ENCODE assay signal across 1 cellular context in the genomic region with DNA sequence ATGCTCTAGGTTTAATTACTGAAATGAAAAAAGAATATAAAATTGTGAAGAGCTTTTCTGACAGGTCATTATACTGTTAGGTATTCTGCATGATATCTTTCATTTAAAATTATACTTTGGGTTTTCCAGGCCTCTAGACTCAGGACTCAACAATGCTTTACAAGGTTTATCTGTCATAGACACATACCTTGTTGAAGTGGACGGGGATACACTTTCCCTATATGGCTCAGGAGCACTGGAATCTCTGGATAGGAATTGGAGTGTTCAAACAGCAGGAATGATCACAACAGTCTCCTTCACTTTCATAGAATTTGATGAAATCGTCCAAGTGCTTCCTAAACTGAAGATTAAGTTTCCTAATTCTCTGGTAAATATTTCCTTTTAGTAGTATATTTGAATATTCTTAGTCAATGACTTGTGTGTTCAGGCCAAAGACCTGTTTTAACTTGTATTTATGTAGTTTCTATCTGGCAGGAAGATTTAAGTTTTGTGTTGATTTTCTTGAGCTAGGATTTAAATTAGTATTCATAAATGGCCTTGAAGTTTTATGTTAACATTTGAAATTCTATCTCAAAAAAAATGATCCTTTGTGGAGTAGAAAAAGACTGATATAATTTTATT.
TF ChIP-seq lines count a peak whose summit lies in the region.

No MANE protein-coding gene starts in this region.

TF ChIP-seq in A549, 52 proteins besides CTCF, POLR2A, EP300 and RAD21 (continued from another document):
- TF ChIP-seq HMGXB4 (CRISPR knock-in tag; IDR thresholded peaks at IDR 0.05; ENCODE audit: borderline replicate concordance) (no peak), NFE2L2 (conservative IDR thresholded peaks at IDR 0.05; ENCODE audit: low read length) (no peak), BHLHE40 (IDR thresholded peaks at IDR 0.05; ENCODE audit: low read depth, low read length) (no peak), CHD4 (IDR thresholded peaks at IDR 0.05; ENCODE audit: borderline replicate concordance) (no peak), HES2 (IDR thresholded peaks at IDR 0.05) (no peak), MAZ (IDR thresholded peaks at IDR 0.05; ENCODE audit: borderline replicate concordance, low read depth, low read length) (no peak), HOXB13 (CRISPR knock-in tag; IDR thresholded peaks at IDR 0.05; ENCODE audit: low read depth) (no peak), ZFP36 (IDR thresholded peaks at IDR 0.05; ENCODE audit: borderline replicate concordance, partially characterized antibody) (no peak)
